ENCODE assay signal across 26 cellular contexts in genomic region chr3:22730701-22731100, GRCh38.
"Had no signal": no experiment of that assay in that cellular context is flagged by ENCODE, and none has a peak within 500 bp of the region (broad histone marks: within the 10 kb centered on the region; RNA-seq: fewer than 3 reads in every experiment).

No MANE protein-coding gene starts in this region.

- ATAC-seq: natural killer cell treated with Interleukin-12 subunit alpha and Interleukin-12 subunit beta and Interleukin-15 and Interleukin-18, amount 100 ng/mL, for 72 hours; pancreas; right cardiac atrium; stimulated activated effector memory CD8-positive, alpha-beta T cell treated with anti-CD3 and anti-CD28 coated beads, Interleukin-12 subunit alpha, Interleukin-12 subunit beta, amount 100 ng/mL, for 72 hours; stimulated activated naive B cell treated with anti-CD40 and anti-IgM and Interleukin-4, amounts not matched to agents 10 μg/mL and 1 μg/mL and 100 μg/mL, for 72 hours had no signal

- H3K27me3 Mint-ChIP-seq: natural killer cell treated with Interleukin-12 subunit alpha and Interleukin-12 subunit beta and Interleukin-15 and Interleukin-18, amount 100 ng/mL, for 72 hours; stimulated activated naive CD8-positive, alpha-beta T cell treated with anti-CD3 and anti-CD28 coated beads, Interleukin-15, Interleukin-2, amounts not matched to agents 100 ng/mL and 50 ng/mL, for 24 hours had no signal

- H3K36me3 ChIP-seq: neutrophil, pancreas, prostate gland, right lobe of liver, sigmoid colon, stomach, thoracic aorta, thyroid gland, tibial nerve, upper lobe of left lung, vagina had no signal

- H3K4me3 ChIP-seq: pancreas, prostate gland, right lobe of liver, sigmoid colon, stomach, thoracic aorta, thyroid gland, tibial nerve, upper lobe of left lung, vagina had no signal

- H3K4me3 Mint-ChIP-seq: natural killer cell treated with Interleukin-12 subunit alpha and Interleukin-12 subunit beta and Interleukin-15 and Interleukin-18, amount 100 ng/mL, for 72 hours; nephron progenitor cell; neural crest cell; stimulated activated effector memory CD8-positive, alpha-beta T cell treated with anti-CD3 and anti-CD28 coated beads, Interleukin-12 subunit alpha, Interleukin-12 subunit beta, amount 100 ng/mL, for 72 hours; stimulated activated naive B cell treated with anti-CD40 and anti-IgM and Interleukin-4, amounts not matched to agents 10 μg/mL and 1 μg/mL and 100 μg/mL, for 72 hours; stimulated activated naive CD8-positive, alpha-beta T cell treated with anti-CD3 and anti-CD28 coated beads, Interleukin-15, Interleukin-2, amounts not matched to agents 100 ng/mL and 50 ng/mL, for 24 hours had no signal

- H3K9me3 Mint-ChIP-seq: stimulated activated naive B cell treated with anti-CD40 and anti-IgM and Interleukin-4, amounts not matched to agents 10 μg/mL and 1 μg/mL and 100 μg/mL, for 72 hours; stimulated activated naive CD8-positive, alpha-beta T cell treated with anti-CD3 and anti-CD28 coated beads, Interleukin-15, Interleukin-2, amounts not matched to agents 100 ng/mL and 50 ng/mL, for 24 hours had no signal

- DNase-seq: nephron progenitor cell; nucleus accumbens; pancreas; right cardiac atrium; right lobe of liver; sigmoid colon; small intestine; stimulated activated CD4-positive, alpha-beta T cell treated with anti-CD3 and anti-CD28 coated beads, Interleukin-15, amount 100 ng/mL, for 24 hours; stimulated activated CD4-positive, alpha-beta T cell treated with anti-CD3 and anti-CD28 coated beads, Interleukin-2, amount 100 ng/mL, for 24 hours; stimulated activated CD4-positive, alpha-beta T cell treated with anti-CD3 and anti-CD28 coated beads, Interleukin-2, amount 100 ng/mL, for 48 hours; stimulated activated CD4-positive, alpha-beta T cell treated with anti-CD3 and anti-CD28 coated beads, Interleukin-4, amount 100 ng/mL, for 24 hours; stimulated activated naive B cell treated with anti-CD40 and anti-IgM and Interleukin-4, amounts not matched to agents 10 μg/mL and 1 μg/mL and 100 μg/mL, for 72 hours; stimulated activated naive CD4-positive, alpha-beta T cell treated with Interleukin-2 at 50 U/mL for 16 hours; stomach; thyroid gland; upper lobe of left lung had no signal

- H3K36me3 Mint-ChIP-seq: natural killer cell treated with Interleukin-12 subunit alpha and Interleukin-12 subunit beta and Interleukin-15 and Interleukin-18, amount 100 ng/mL, for 72 hours; stimulated activated effector memory CD8-positive, alpha-beta T cell treated with anti-CD3 and anti-CD28 coated beads, Interleukin-12 subunit alpha, Interleukin-12 subunit beta, amount 100 ng/mL, for 72 hours; stimulated activated naive B cell treated with anti-CD40 and anti-IgM and Interleukin-4, amounts not matched to agents 10 μg/mL and 1 μg/mL and 100 μg/mL, for 72 hours had no signal

- FAIRE-seq: pancreas, small intestine, urothelium cell line had no signal

- H3K27ac ChIP-seq: neutrophil, pancreas, prostate gland, right lobe of liver, sigmoid colon, stomach, thoracic aorta, thyroid gland, tibial nerve, upper lobe of left lung, vagina had no signal

- H3K9me3 ChIP-seq: neutrophil, pancreas, prostate gland, right lobe of liver, stomach, thoracic aorta, thyroid gland, tibial nerve, upper lobe of left lung, vagina had no signal

- H3K27ac Mint-ChIP-seq: natural killer cell treated with Interleukin-12 subunit alpha and Interleukin-12 subunit beta and Interleukin-15 and Interleukin-18, amount 100 ng/mL, for 72 hours; nephron progenitor cell; stimulated activated effector memory CD8-positive, alpha-beta T cell treated with anti-CD3 and anti-CD28 coated beads, Interleukin-12 subunit alpha, Interleukin-12 subunit beta, amount 100 ng/mL, for 72 hours; stimulated activated naive B cell treated with anti-CD40 and anti-IgM and Interleukin-4, amounts not matched to agents 10 μg/mL and 1 μg/mL and 100 μg/mL, for 72 hours; stimulated activated naive CD8-positive, alpha-beta T cell treated with anti-CD3 and anti-CD28 coated beads, Interleukin-15, Interleukin-2, amounts not matched to agents 100 ng/mL and 50 ng/mL, for 24 hours had no signal

- H3K4me1 Mint-ChIP-seq: neural crest cell; stimulated activated effector memory CD8-positive, alpha-beta T cell treated with anti-CD3 and anti-CD28 coated beads, Interleukin-12 subunit alpha, Interleukin-12 subunit beta, amount 100 ng/mL, for 72 hours; stimulated activated naive B cell treated with anti-CD40 and anti-IgM and Interleukin-4, amounts not matched to agents 10 μg/mL and 1 μg/mL and 100 μg/mL, for 72 hours had no signal

- H3K4me1 ChIP-seq: pancreas, prostate gland, right lobe of liver, stomach, thyroid gland, tibial nerve, upper lobe of left lung, vagina had no signal

- H3K27me3 ChIP-seq: neutrophil, pancreas, right lobe of liver, sigmoid colon, stomach, thyroid gland, tibial nerve, upper lobe of left lung, vagina had no signal
